Comparison of ENCODE assay signal across 1 cellular context in the genomic region with DNA sequence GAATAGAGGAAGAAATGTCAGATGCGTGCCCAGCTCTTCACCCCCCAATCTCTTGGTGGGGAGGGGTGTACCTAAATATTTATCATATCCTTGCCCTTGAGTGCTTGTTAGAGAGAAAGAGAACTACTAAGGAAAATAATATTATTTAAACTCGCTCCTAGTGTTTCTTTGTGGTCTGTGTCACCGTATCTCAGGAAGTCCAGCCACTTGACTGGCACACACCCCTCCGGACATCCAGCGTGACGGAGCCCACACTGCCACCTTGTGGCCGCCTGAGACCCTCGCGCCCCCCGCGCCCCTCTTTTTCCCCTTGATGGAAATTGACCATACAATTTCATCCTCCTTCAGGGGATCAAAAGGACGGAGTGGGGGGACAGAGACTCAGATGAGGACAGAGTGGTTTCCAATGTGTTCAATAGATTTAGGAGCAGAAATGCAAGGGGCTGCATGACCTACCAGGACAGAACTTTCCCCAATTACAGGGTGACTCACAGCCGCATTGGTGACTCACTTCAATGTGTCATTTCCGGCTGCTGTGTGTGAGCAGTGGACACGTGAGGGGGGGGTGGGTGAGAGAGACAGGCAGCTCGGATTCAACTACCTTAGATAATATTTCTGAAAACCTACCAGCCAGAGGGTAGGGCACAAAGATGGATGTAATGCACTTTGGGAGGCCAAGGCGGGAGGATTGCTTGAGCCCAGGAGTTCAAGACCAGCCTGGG.
TF ChIP-seq lines count a peak whose summit lies in the region.

No MANE protein-coding gene starts in this region.

TF ChIP-seq in K562, 482 proteins besides CTCF, POLR2A, EP300 and RAD21 (continued from another document and continues in another):
- TF ChIP-seq TAF7 (tag; IDR thresholded peaks at IDR 0.05) (0 out of 2 replicates have a peak, but pooled peaks have one; percentile 31), ZNF639 (CRISPR knock-in tag; conservative IDR thresholded peaks at IDR 0.05 in 1 of 2, IDR thresholded peaks at IDR 0.05 in 1 of 2) (no peak), STAT6 (CRISPR knock-in tag; IDR thresholded peaks at IDR 0.05) (0 out of 2 replicates have a peak, but pooled peaks have one; percentile 73), POLR2B (IDR thresholded peaks at IDR 0.05; ENCODE audit: low read depth, partially characterized antibody) (peak; percentile 80), ATF3 (IDR thresholded peaks at IDR 0.05) (peak; percentile 100), ATF3 (CRISPR knock-in tag; conservative IDR thresholded peaks at IDR 0.05) (peak; percentile 99), MEF2A (IDR thresholded peaks at IDR 0.05; ENCODE audit: control insufficient read depth, low read depth, low read length) (0 out of 2 replicates have a peak, but pooled peaks have one; percentile 23), CREB1 (IDR thresholded peaks at IDR 0.05) (peak; percentile 82), CREB1 (CRISPR knock-in tag; IDR thresholded peaks at IDR 0.05) (peak; percentile 85), KLF16 (IDR thresholded peaks at IDR 0.05) (peak; percentile 56; the same call in 1 of the 2 replicates), MIER1 (IDR thresholded peaks at IDR 0.05; ENCODE audit: low read depth) (0 out of 2 replicates have a peak, but pooled peaks have one; percentile 34), MLLT1 (IDR thresholded peaks at IDR 0.05) (peak; percentile 51 to 76; a peak in 3 of 4 replicates), BRD9 (IDR thresholded peaks at IDR 0.05; ENCODE audit: low read depth, partially characterized antibody) (peak; percentile 100), ZNF589 (CRISPR knock-in tag; IDR thresholded peaks at IDR 0.05; ENCODE audit: low read depth) (peak; percentile 90; the same call in 1 of the 2 replicates), TEAD1 (CRISPR knock-in tag; IDR thresholded peaks at IDR 0.05) (peak; percentile 14 to 62; a peak in 1 of 4 replicates), LCOR (CRISPR knock-in tag; IDR thresholded peaks at IDR 0.05) (peak; percentile 93), C11orf30 (IDR thresholded peaks at IDR 0.05; ENCODE audit: low read depth) (peak; percentile 89), ESRRB (CRISPR knock-in tag; IDR thresholded peaks at IDR 0.05; ENCODE audit: borderline replicate concordance) (no peak), TCF3 (CRISPR knock-in tag; IDR thresholded peaks at IDR 0.05) (peak; percentile 47; the same call in 1 of the 2 replicates), MGA (IDR thresholded peaks at IDR 0.05) (peak; percentile 70), NFATC3 (IDR thresholded peaks at IDR 0.05) (no peak), BHLHE40 (IDR thresholded peaks at IDR 0.05; ENCODE audit: low read length) (peak; percentile 99), JUN (IDR thresholded peaks at IDR 0.05; ENCODE audit: borderline replicate concordance, low read depth, low read length) (peak; percentile 100), JUN (CRISPR knock-in tag; IDR thresholded peaks at IDR 0.05; ENCODE audit: borderline replicate concordance) (peak; percentile 98; the same call in 1 of the 2 replicates), CC2D1A (IDR thresholded peaks at IDR 0.05) (peak; percentile 81), ATF7 (IDR thresholded peaks at IDR 0.05) (peak; percentile 97)
- TF ChIP-seq, protein P1, sequence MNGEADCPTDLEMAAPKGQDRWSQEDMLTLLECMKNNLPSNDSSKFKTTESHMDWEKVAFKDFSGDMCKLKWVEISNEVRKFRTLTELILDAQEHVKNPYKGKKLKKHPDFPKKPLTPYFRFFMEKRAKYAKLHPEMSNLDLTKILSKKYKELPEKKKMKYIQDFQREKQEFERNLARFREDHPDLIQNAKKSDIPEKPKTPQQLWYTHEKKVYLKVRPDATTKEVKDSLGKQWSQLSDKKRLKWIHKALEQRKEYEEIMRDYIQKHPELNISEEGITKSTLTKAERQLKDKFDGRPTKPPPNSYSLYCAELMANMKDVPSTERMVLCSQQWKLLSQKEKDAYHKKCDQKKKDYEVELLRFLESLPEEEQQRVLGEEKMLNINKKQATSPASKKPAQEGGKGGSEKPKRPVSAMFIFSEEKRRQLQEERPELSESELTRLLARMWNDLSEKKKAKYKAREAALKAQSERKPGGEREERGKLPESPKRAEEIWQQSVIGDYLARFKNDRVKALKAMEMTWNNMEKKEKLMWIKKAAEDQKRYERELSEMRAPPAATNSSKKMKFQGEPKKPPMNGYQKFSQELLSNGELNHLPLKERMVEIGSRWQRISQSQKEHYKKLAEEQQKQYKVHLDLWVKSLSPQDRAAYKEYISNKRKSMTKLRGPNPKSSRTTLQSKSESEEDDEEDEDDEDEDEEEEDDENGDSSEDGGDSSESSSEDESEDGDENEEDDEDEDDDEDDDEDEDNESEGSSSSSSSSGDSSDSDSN (IDR thresholded peaks at IDR 0.05; ENCODE audit: borderline replicate concordance in 1 of 2, low read depth in 2 of 2, low read length in 2 of 2), result no peak
- TF ChIP-seq, protein P2, sequence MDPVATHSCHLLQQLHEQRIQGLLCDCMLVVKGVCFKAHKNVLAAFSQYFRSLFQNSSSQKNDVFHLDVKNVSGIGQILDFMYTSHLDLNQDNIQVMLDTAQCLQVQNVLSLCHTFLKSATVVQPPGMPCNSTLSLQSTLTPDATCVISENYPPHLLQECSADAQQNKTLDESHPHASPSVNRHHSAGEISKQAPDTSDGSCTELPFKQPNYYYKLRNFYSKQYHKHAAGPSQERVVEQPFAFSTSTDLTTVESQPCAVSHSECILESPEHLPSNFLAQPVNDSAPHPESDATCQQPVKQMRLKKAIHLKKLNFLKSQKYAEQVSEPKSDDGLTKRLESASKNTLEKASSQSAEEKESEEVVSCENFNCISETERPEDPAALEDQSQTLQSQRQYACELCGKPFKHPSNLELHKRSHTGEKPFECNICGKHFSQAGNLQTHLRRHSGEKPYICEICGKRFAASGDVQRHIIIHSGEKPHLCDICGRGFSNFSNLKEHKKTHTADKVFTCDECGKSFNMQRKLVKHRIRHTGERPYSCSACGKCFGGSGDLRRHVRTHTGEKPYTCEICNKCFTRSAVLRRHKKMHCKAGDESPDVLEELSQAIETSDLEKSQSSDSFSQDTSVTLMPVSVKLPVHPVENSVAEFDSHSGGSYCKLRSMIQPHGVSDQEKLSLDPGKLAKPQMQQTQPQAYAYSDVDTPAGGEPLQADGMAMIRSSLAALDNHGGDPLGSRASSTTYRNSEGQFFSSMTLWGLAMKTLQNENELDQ (CRISPR knock-in tag; IDR thresholded peaks at IDR 0.05; ENCODE audit: borderline replicate concordance), result no peak
